8 cellular contexts compared by ENCODE assay signal in genomic region chr20:14189794-14190402, GRCh38.
A peak's percentile ranks its signal among the peaks of the same experiment; 100 is the strongest.
DNase-seq lines count a peak whose midpoint lies in the region; ATAC-seq and TF ChIP-seq lines count a peak whose summit lies in the region.

No MANE protein-coding gene starts in this region.

- no peaks in the 10 kb centered on the region for H3F3A ChIP-seq in DOHH2 (ENCODE audit: control insufficient read depth, insufficient read depth)

- intact Hi-C loops in gastrocnemius medialis (cut with DNase I; ENCODE audit: low total_unique reads) = no loop called here

- TF ChIP-seq CTCF in DOHH2 (IDR thresholded peaks at IDR 0.05; ENCODE audit: low read depth, low read length, poor library complexity, severe bottlenecking) (peak; percentile 51), astrocyte of the cerebellum (IDR thresholded peaks at IDR 0.05; ENCODE audit: low read depth, low read length, missing control alignments) (peak; percentile 43), gastrocnemius medialis (IDR thresholded peaks at IDR 0.05 in 4 of 5, conservative IDR thresholded peaks at IDR 0.05 in 1 of 5) (no peak)

- H3K4me2 ChIP-seq in DOHH2 (ENCODE audit: low read length) = no peak overlapping the region

- H3K27me3 ChIP-seq in DOHH2 (ENCODE audit: control insufficient read depth, low read length) (no peaks in the 10 kb centered on the region), gastrocnemius medialis (no peaks in the 10 kb centered on the region)

- DNase-seq in NCI-H1092 treated with DMSO at 0.1 percent for 48 hours (lab: John Stamatoyannopoulos, UW) = peak; percentile 17
- DNase-seq in astrocyte of the cerebellum (ENCODE audit: low read depth) = peak; percentile 26
- DNase-seq in mucosa of gallbladder (ENCODE audit: low spot score) = peak; percentile 16
- DNase-seq in central memory CD4-positive, alpha-beta T cell = no peak
- no peak for DNase-seq in gastrocnemius medialis
- DNase-seq in activated T-cell treated with anti-CD3 and anti-CD28 coated beads, Interleukin-2, amount 50 U/mL, for 48 hours = no peak

- H3K9me2 ChIP-seq in DOHH2 (replicated peaks; ENCODE audit: control insufficient read depth, low read length) = no peaks in the 10 kb centered on the region

- no peak for TF ChIP-seq POLR2A in gastrocnemius medialis (IDR thresholded peaks at IDR 0.05)

- H3K79me2 ChIP-seq in DOHH2 (ENCODE audit: control insufficient read depth, low read length) = no peaks in the 10 kb centered on the region

- H4K20me1 ChIP-seq in DOHH2 (ENCODE audit: control insufficient read depth, insufficient read depth, low read depth, low read length) = no peaks in the 10 kb centered on the region

- in situ Hi-C loops in astrocyte of the cerebellum (cut with HindIII; ENCODE audit: low sequenced_read_pairs) (no loop called here), gastrocnemius medialis (cut with MboI; ENCODE audit: low sequenced_read_pairs in 4 of 4) (loop anchor here in 1 of 4 donors (25.0 kb wide), 1 partner anchor 103 kb away; no protein-coding TSS in a partner anchor)

- H3K27ac ChIP-seq in DOHH2 (ENCODE audit: low read depth, low read length) (no peak overlapping the region), gastrocnemius medialis (no peak overlapping the region)

- H3K4me1 ChIP-seq in DOHH2 (ENCODE audit: control insufficient read depth, low read length) = no peaks in the 10 kb centered on the region
- no peaks in the 10 kb centered on the region for H3K4me1 ChIP-seq in gastrocnemius medialis

- ATAC-seq in HG03139 (IDR thresholded peaks at IDR 0.05; ENCODE audit: unreplicated experiment) (no peak), gastrocnemius medialis (no peak)

- H3K36me3 ChIP-seq in DOHH2 (ENCODE audit: control insufficient read depth, low read length) (no peaks in the 10 kb centered on the region), gastrocnemius medialis (no peaks in the 10 kb centered on the region)

- H3K4me3 ChIP-seq in DOHH2 (ENCODE audit: low read length) (no peak overlapping the region), astrocyte of the cerebellum (ENCODE audit: low read depth, low read length) (no peak overlapping the region), gastrocnemius medialis (no peak overlapping the region)

- H3K9me3 ChIP-seq in DOHH2 (ENCODE audit: control insufficient read depth, insufficient read depth, low read length) = no peaks in the 10 kb centered on the region
- H3K9me3 ChIP-seq in gastrocnemius medialis = no peaks in the 10 kb centered on the region

Comparison
In these comparisons a context has a peak if more than half of its experiments do, and no peak if none do; other contexts are left out.
1. CTCF ChIP-seq: peak in DOHH2 (single experiment) and astrocyte of the cerebellum (single experiment); none in gastrocnemius medialis (0 of 5).
2. DNase-seq: peak in NCI-H1092 treated with DMSO at 0.1 percent for 48 hours (single experiment), astrocyte of the cerebellum (single experiment) and mucosa of gallbladder (single experiment); none in central memory CD4-positive, alpha-beta T cell (single experiment), gastrocnemius medialis (0 of 2) and activated T-cell treated with anti-CD3 and anti-CD28 coated beads, Interleukin-2, amount 50 U/mL, for 48 hours (0 of 2).